ENCODE assay signal across 1 cellular context in genomic region chr22:49992921-49993648, GRCh38.
A peak's percentile ranks its signal among the peaks of the same experiment; 100 is the strongest.
TF ChIP-seq lines count a peak whose summit lies in the region.

No MANE protein-coding gene starts in this region.

TF ChIP-seq in HEK293, 187 proteins besides CTCF, POLR2A, EP300 and RAD21 (continued from another document):
- TF ChIP-seq, protein P1, sequence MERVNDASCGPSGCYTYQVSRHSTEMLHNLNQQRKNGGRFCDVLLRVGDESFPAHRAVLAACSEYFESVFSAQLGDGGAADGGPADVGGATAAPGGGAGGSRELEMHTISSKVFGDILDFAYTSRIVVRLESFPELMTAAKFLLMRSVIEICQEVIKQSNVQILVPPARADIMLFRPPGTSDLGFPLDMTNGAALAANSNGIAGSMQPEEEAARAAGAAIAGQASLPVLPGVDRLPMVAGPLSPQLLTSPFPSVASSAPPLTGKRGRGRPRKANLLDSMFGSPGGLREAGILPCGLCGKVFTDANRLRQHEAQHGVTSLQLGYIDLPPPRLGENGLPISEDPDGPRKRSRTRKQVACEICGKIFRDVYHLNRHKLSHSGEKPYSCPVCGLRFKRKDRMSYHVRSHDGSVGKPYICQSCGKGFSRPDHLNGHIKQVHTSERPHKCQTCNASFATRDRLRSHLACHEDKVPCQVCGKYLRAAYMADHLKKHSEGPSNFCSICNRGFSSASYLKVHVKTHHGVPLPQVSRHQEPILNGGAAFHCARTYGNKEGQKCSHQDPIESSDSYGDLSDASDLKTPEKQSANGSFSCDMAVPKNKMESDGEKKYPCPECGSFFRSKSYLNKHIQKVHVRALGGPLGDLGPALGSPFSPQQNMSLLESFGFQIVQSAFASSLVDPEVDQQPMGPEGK (tag by site-specific recombination; IDR thresholded peaks at IDR 0.05): 0 out of 2 replicates have a peak, but pooled peaks have one; percentile 19
- TF ChIP-seq ZFP37 (tag by site-specific recombination; IDR thresholded peaks at IDR 0.05) (no peak), MYNN (tag by site-specific recombination; IDR thresholded peaks at IDR 0.05; ENCODE audit: borderline replicate concordance) (no peak), ZNF521 (tag by site-specific recombination; IDR thresholded peaks at IDR 0.05) (no peak), ZNF302 (tag by site-specific recombination; IDR thresholded peaks at IDR 0.05; ENCODE audit: low read depth) (no peak), EGR2 (tag by site-specific recombination; IDR thresholded peaks at IDR 0.05; ENCODE audit: low read depth) (peak; percentile 69; the same call in 1 of the 2 replicates), ZNF785 (tag by site-specific recombination; IDR thresholded peaks at IDR 0.05) (no peak), ZNF701 (tag by site-specific recombination; IDR thresholded peaks at IDR 0.05) (no peak), ZNF660 (tag by site-specific recombination; IDR thresholded peaks at IDR 0.05) (no peak), ZNF174 (tag by site-specific recombination; IDR thresholded peaks at IDR 0.05) (no peak), ZNF426 (tag by site-specific recombination; IDR thresholded peaks at IDR 0.05) (no peak), ZNF791 (tag by site-specific recombination; IDR thresholded peaks at IDR 0.05) (no peak), KLF1 (tag by site-specific recombination; IDR thresholded peaks at IDR 0.05) (0 out of 2 replicates have a peak, but pooled peaks have one; percentile 16), ZNF366 (tag by site-specific recombination; conservative IDR thresholded peaks at IDR 0.05) (no peak), ZNF341 (tag by site-specific recombination; IDR thresholded peaks at IDR 0.05; ENCODE audit: low read depth) (0 out of 2 replicates have a peak, but pooled peaks have one; percentile 55), ZFP3 (tag by site-specific recombination; IDR thresholded peaks at IDR 0.05; ENCODE audit: low read depth) (no peak), ZNF155 (tag by site-specific recombination; IDR thresholded peaks at IDR 0.05) (no peak), ZBTB8A (tag by site-specific recombination; IDR thresholded peaks at IDR 0.05) (peak; percentile 36; the same call in 1 of the 2 replicates), ZNF677 (tag by site-specific recombination; IDR thresholded peaks at IDR 0.05) (no peak), ZNF112 (tag by site-specific recombination; IDR thresholded peaks at IDR 0.05) (no peak), OVOL3 (tag by site-specific recombination; IDR thresholded peaks at IDR 0.05) (no peak), ZNF223 (tag by site-specific recombination; IDR thresholded peaks at IDR 0.05) (no peak)
- TF ChIP-seq, protein P2, sequence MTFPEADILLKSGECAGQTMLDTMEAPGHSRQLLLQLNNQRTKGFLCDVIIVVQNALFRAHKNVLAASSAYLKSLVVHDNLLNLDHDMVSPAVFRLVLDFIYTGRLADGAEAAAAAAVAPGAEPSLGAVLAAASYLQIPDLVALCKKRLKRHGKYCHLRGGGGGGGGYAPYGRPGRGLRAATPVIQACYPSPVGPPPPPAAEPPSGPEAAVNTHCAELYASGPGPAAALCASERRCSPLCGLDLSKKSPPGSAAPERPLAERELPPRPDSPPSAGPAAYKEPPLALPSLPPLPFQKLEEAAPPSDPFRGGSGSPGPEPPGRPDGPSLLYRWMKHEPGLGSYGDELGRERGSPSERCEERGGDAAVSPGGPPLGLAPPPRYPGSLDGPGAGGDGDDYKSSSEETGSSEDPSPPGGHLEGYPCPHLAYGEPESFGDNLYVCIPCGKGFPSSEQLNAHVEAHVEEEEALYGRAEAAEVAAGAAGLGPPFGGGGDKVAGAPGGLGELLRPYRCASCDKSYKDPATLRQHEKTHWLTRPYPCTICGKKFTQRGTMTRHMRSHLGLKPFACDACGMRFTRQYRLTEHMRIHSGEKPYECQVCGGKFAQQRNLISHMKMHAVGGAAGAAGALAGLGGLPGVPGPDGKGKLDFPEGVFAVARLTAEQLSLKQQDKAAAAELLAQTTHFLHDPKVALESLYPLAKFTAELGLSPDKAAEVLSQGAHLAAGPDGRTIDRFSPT (tag by site-specific recombination; IDR thresholded peaks at IDR 0.05): no peak
- TF ChIP-seq, protein P3, sequence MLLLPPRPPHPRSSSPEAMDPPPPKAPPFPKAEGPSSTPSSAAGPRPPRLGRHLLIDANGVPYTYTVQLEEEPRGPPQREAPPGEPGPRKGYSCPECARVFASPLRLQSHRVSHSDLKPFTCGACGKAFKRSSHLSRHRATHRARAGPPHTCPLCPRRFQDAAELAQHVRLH (tag by site-specific recombination; IDR thresholded peaks at IDR 0.05): no peak
